21 cellular contexts compared by ENCODE assay signal in the genomic region with DNA sequence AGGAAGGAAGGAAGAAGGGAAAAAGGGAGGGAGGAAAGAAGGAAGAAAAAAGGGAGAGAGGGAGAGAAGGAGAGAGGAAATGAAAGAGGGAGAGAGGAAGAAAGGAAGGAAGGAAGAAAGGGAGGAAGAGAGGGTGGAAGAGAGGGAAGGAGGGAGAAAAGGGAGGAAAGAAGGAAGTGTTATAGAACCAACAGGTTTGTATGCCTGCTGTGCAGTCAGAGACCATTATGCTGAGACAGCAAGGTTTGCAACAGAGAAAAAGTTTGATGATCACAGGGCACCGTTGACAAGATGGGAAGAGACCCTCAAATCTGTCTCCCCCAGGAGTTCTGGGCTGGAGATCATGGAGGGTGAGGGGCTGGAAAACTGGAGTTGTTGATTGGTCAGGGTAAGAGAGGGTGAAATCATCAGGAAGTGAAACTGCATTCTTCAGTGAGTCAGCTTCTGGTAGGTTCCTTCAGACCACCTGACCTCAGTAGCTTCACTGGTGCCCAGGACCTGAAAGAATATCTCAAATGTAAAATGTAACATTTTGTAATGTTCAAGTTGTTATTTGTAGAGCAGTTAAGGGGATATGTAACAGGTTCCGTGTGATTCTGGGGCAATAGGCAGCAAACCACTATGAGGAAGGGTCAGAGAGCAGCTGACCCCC.
DNase-seq lines count a peak whose midpoint lies in the region; ATAC-seq, FAIRE-seq and TF ChIP-seq lines count a peak whose summit lies in the region.
"Had no signal": no experiment of that assay in that cellular context is flagged by ENCODE, and none has a peak within 500 bp of the region (broad histone marks: within the 10 kb centered on the region; RNA-seq: fewer than 3 reads in every experiment).

No MANE protein-coding gene starts in this region.

- in situ Hi-C loops in IMR-90 (cut with MboI; ENCODE audit: low sequenced_read_pairs), result no loop called here

- H3K9ac ChIP-seq in IMR-90 (ENCODE audit: low read depth, low read length), result no peak overlapping the region
- H3K9ac ChIP-seq: GM23248, KMS-11 had no signal

- no peak overlapping the region for H4K8ac ChIP-seq in IMR-90 (ENCODE audit: low read depth in 2 of 2, low read length in 2 of 2)

- H3K27me3 Mint-ChIP-seq in endothelial cell (ENCODE audit: unreplicated experiment), result peaks cover 4% of the 10 kb centered on the region
- H3K27me3 Mint-ChIP-seq in activated CD4-positive, alpha-beta T cell treated with anti-CD3 and anti-CD28 coated beads for 36 hours, result peaks cover 4% of the 10 kb centered on the region

- FAIRE-seq in A549 (lab: Jason Lieb, UNC) (no peak), GM12891 (lab: Jason Lieb, UNC) (no peak)
- FAIRE-seq: A204.1, D721Med, G401.6, GM12892 had no signal

- no peak overlapping the region for H2BK120ac ChIP-seq in IMR-90 (ENCODE audit: low read depth, low read length)

- H3K4me1 ChIP-seq in A549 (no peaks in the 10 kb centered on the region), IMR-90 (ENCODE audit: control insufficient read depth, insufficient read depth, low read length) (peaks cover 4% of the 10 kb centered on the region)

- H2AFZ ChIP-seq in IMR-90 (replicated peaks; ENCODE audit: low read length, poor library complexity), result no peak overlapping the region
- H2AFZ ChIP-seq: GM23248 had no signal

- no peak overlapping the region for H3K23ac ChIP-seq in IMR-90 (ENCODE audit: low read depth, low read length)

- no peak overlapping the region for H2BK15ac ChIP-seq in IMR-90 (ENCODE audit: low read depth, low read length)

- H3K27ac ChIP-seq in A549 (no peak overlapping the region), IMR-90 (ENCODE audit: insufficient read depth, low read length) (no peak overlapping the region)
- H3K27ac ChIP-seq: GM23248, HL-60, KMS-11 had no signal

- WGBS in A549 (ENCODE audit: missing lambda C conversion rate), result 35% methylated on average over 2 of the region's 2 CpGs
- WGBS in IMR-90 (ENCODE audit: extremely low coverage in 2 of 2, insufficient read length in 1 of 2), 2 experiments, result no CpG with 5 or more reads among the region's 2 CpGs

- no peak for ATAC-seq in A549
- no peak for ATAC-seq in IMR-90 (ENCODE audit: low read depth)
- ATAC-seq in activated CD4-positive, alpha-beta T cell treated with anti-CD3 and anti-CD28 coated beads for 36 hours, result no peak
- ATAC-seq in HG03520 (IDR thresholded peaks at IDR 0.05; ENCODE audit: unreplicated experiment), result no peak
- ATAC-seq: CD8-positive, alpha-beta T cell had no signal

- no peak overlapping the region for H4K91ac ChIP-seq in IMR-90 (ENCODE audit: insufficient read depth, low read depth, low read length)

- dilution Hi-C loops in IMR-90 (cut with HindIII; ENCODE audit: low sequenced_read_pairs, unreplicated experiment), result no loop called here

- no peak for DNase-seq in A549 (ENCODE audit: low read depth in 1 of 2, low spot score in 1 of 2)
- no peak for DNase-seq in GM12891 (ENCODE audit: insufficient read length, low spot score)
- DNase-seq in IMR-90, result no peak
- no peak for DNase-seq in endothelial cell (ENCODE audit: low spot score)
- DNase-seq in activated CD4-positive, alpha-beta T cell treated with anti-CD3 and anti-CD28 coated beads for 36 hours, result no peak
- no peak for DNase-seq in GM19240 (ENCODE audit: insufficient read length, low spot score)
- DNase-seq: CD8-positive, alpha-beta T cell; COR-L47; EL; GM23248; H9; HFFc6 had no signal

- CTCF ChIA-PET in A549 (lab: Yijun Ruan, JAX) (interaction anchor here (0.9 to 11.7 kb wide), 3 partner anchors 17 to 115 kb away, joined by 3 to 110 read pairs (median 3); no protein-coding TSS in a partner anchor), IMR-90 (lab: Yijun Ruan, JAX) (interaction anchor here (0.6 kb wide), 1 partner anchor 392 kb away, joined by 3 read pairs; no protein-coding TSS in a partner anchor)
- CTCF ChIA-PET in activated CD4-positive, alpha-beta T cell treated with anti-CD3 and anti-CD28 coated beads for 36 hours (lab: Charles Lee), result no interaction called here

- H4K20me1 ChIP-seq in IMR-90 (ENCODE audit: insufficient read depth, low read length), result no peaks in the 10 kb centered on the region

- no TSS peak for BruUV-seq in IMR-90 (replicated peaks; lab: Mats Ljungman, UMichigan)

- H3K27ac Mint-ChIP-seq in endothelial cell (ENCODE audit: unreplicated experiment), result no peak overlapping the region
- H3K27ac Mint-ChIP-seq in activated CD4-positive, alpha-beta T cell treated with anti-CD3 and anti-CD28 coated beads for 36 hours, result no peak overlapping the region
- H3K27ac Mint-ChIP-seq: CD14-positive monocyte; CD8-positive, alpha-beta T cell; H9; HFFc6 had no signal

- no peak overlapping the region for H3K14ac ChIP-seq in IMR-90 (replicated peaks; ENCODE audit: low read depth, low read length)

- H4K5ac ChIP-seq in IMR-90 (ENCODE audit: low read depth, low read length), result no peak overlapping the region

- peaks cover 2% of the 10 kb centered on the region for H3K4me1 Mint-ChIP-seq in endothelial cell (ENCODE audit: unreplicated experiment)
- no peaks in the 10 kb centered on the region for H3K4me1 Mint-ChIP-seq in activated CD4-positive, alpha-beta T cell treated with anti-CD3 and anti-CD28 coated beads for 36 hours
- H3K4me1 Mint-ChIP-seq: CD14-positive monocyte, IgD-negative memory B cell had no signal

- peaks cover 8% of the 10 kb centered on the region for H3K9me3 ChIP-seq in A549
- peaks cover 13% of the 10 kb centered on the region for H3K9me3 ChIP-seq in IMR-90 (ENCODE audit: control insufficient read depth, insufficient read depth, low read length)

- no peak overlapping the region for H2BK5ac ChIP-seq in IMR-90 (ENCODE audit: low read depth, low read length, poor library complexity, severe bottlenecking)

- H3K4me2 ChIP-seq in A549, result no peak overlapping the region
- no peak overlapping the region for H3K4me2 ChIP-seq in IMR-90 (ENCODE audit: low read depth, low read length)
- H3K4me2 ChIP-seq: KMS-11 had no signal

- H3K36me3 ChIP-seq in IMR-90 (ENCODE audit: control insufficient read depth, insufficient read depth, low read length), result no peaks in the 10 kb centered on the region

- H3K4me3 ChIP-seq in A549 (no peak overlapping the region), IMR-90 (ENCODE audit: insufficient read depth, low read depth, low read length) (no peak overlapping the region)
- H3K4me3 ChIP-seq: GM23248 had no signal

- TF ChIP-seq POLR2A in A549 (IDR thresholded peaks at IDR 0.05; ENCODE audit: low read length) (no peak), GM12891 (IDR thresholded peaks at IDR 0.05; ENCODE audit: low read depth, low read length) (no peak), IMR-90 (IDR thresholded peaks at IDR 0.05; ENCODE audit: low read depth, low read length) (no peak)

- H2AK9ac ChIP-seq in IMR-90 (replicated peaks; ENCODE audit: low read depth, low read length, poor library complexity), result no peak overlapping the region

- H3K27me3 ChIP-seq in IMR-90 (ENCODE audit: control insufficient read depth, insufficient read depth, low read length), result peaks cover 3% of the 10 kb centered on the region

- no peak overlapping the region for H3K56ac ChIP-seq in IMR-90 (ENCODE audit: extremely low read depth, insufficient read depth, low read length)

- no peaks in the 10 kb centered on the region for H3K9me1 ChIP-seq in IMR-90 (ENCODE audit: insufficient read depth, low read length)

- no peak for TF ChIP-seq EP300 in A549 (IDR thresholded peaks at IDR 0.05)

- no peaks in the 10 kb centered on the region for H3K79me1 ChIP-seq in IMR-90 (ENCODE audit: low read depth in 1 of 2, low read length in 2 of 2)

- peaks cover 5% of the 10 kb centered on the region for H3K9me3 Mint-ChIP-seq in endothelial cell (ENCODE audit: unreplicated experiment)
- H3K9me3 Mint-ChIP-seq in activated CD4-positive, alpha-beta T cell treated with anti-CD3 and anti-CD28 coated beads for 36 hours (ENCODE audit: low read depth), result peaks cover 9% of the 10 kb centered on the region

- H2BK20ac ChIP-seq in IMR-90 (ENCODE audit: low read depth, low read length), result no peak overlapping the region

- peak overlapping the region; percentile 45; the same call in 1 of the 2 replicates for H2AK5ac ChIP-seq in IMR-90 (ENCODE audit: low read depth, low read length)

- no peak for TF ChIP-seq RAD21 in A549 (conservative IDR thresholded peaks at IDR 0.05 in 1 of 2, IDR thresholded peaks at IDR 0.05 in 1 of 2)
- TF ChIP-seq RAD21 in IMR-90 (IDR thresholded peaks at IDR 0.05; ENCODE audit: low read length), result no peak

- TF ChIP-seq CTCF in A549 (IDR thresholded peaks at IDR 0.05), result no peak
- TF ChIP-seq CTCF in IMR-90 (conservative IDR thresholded peaks at IDR 0.05; ENCODE audit: low read depth, low read length), result no peak
- no peak for TF ChIP-seq CTCF in endothelial cell (IDR thresholded peaks at IDR 0.05; ENCODE audit: unreplicated experiment)

- H3K4me3 Mint-ChIP-seq in endothelial cell (ENCODE audit: unreplicated experiment), result peak overlapping the region; percentile 56
- H3K4me3 Mint-ChIP-seq in activated CD4-positive, alpha-beta T cell treated with anti-CD3 and anti-CD28 coated beads for 36 hours, result no peak overlapping the region
- H3K4me3 Mint-ChIP-seq: CD8-positive, alpha-beta T cell; H9; HFFc6 had no signal

- no peak overlapping the region for H3K18ac ChIP-seq in IMR-90 (ENCODE audit: low read depth, low read length)

- peaks cover 4% of the 10 kb centered on the region for H3K36me3 Mint-ChIP-seq in endothelial cell (ENCODE audit: low read depth, unreplicated experiment)
- H3K36me3 Mint-ChIP-seq in activated CD4-positive, alpha-beta T cell treated with anti-CD3 and anti-CD28 coated beads for 36 hours (ENCODE audit: low read depth), result no peaks in the 10 kb centered on the region
- H3K36me3 Mint-ChIP-seq: CD14-positive monocyte; CD8-positive, alpha-beta T cell; IgD-negative memory B cell had no signal

- intact Hi-C loops in IMR-90 (cut with micrococcal nuclease), result no loop called here
- intact Hi-C loops in activated CD4-positive, alpha-beta T cell treated with anti-CD3 and anti-CD28 coated beads for 36 hours (cut with DNase I, micrococcal nuclease), result no loop called here

- H3K4ac ChIP-seq in IMR-90 (ENCODE audit: low read depth, low read length), result no peak overlapping the region

- POLR2A ChIA-PET in A549 (lab: Yijun Ruan, JAX), result no interaction called here
- POLR2A ChIA-PET in IMR-90 (lab: Charles Lee; ENCODE audit: unreplicated experiment), result no interaction called here
- POLR2A ChIA-PET in activated CD4-positive, alpha-beta T cell treated with anti-CD3 and anti-CD28 coated beads for 36 hours (lab: Charles Lee), result no interaction called here

TF ChIP-seq in A549, 52 proteins besides CTCF, POLR2A, EP300 and RAD21 (continues in another document):
- TF ChIP-seq MAFK (IDR thresholded peaks at IDR 0.05; ENCODE audit: partially characterized antibody), result peak; percentile 59

TF ChIP-seq in GM12891, 5 proteins besides CTCF, POLR2A, EP300 and RAD21 (continues in another document):
- TF ChIP-seq TAF1 (IDR thresholded peaks at IDR 0.05; ENCODE audit: low read depth, low read length), result no peak
- no peak for TF ChIP-seq POU2F2 (IDR thresholded peaks at IDR 0.05; ENCODE audit: low read depth, low read length)
- no peak for TF ChIP-seq POLR2AphosphoS5 (IDR thresholded peaks at IDR 0.05; ENCODE audit: low read depth, low read length)

TF ChIP-seq in IMR-90, 13 proteins besides CTCF, POLR2A, EP300 and RAD21 (continues in another document):
- no peak for TF ChIP-seq RCOR1 (IDR thresholded peaks at IDR 0.05; ENCODE audit: insufficient replicate concordance, low read length)
- no peak for TF ChIP-seq MAZ (IDR thresholded peaks at IDR 0.05; ENCODE audit: borderline replicate concordance, low read depth, low read length)
- no peak for TF ChIP-seq NFE2L2 (IDR thresholded peaks at IDR 0.05; ENCODE audit: low read depth, low read length)
